In the genomic region with DNA sequence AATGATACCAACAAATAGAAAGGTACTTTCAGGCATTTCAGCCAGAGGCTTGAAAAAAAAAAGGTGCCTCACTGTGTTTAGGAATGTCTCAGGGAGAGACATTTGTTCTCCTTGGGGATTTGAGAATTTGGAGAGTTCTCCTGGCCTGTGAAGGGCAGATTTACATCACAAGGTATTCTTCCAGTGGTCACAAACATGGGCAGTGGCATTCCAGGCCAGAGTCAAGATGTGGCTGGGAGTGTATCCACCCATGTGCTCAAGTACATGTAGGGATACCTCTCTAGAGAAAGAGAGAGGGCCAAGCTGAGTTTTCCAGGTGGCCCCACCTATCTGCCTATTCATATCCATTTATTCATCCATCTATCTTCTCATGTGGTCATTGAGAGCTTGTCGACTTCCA, we compare ENCODE assay signal across 28 cellular contexts.
"Had no signal": no experiment of that assay in that cellular context is flagged by ENCODE, and none has a peak within 500 bp of the region (broad histone marks: within the 10 kb centered on the region; RNA-seq: fewer than 3 reads in every experiment).

No MANE protein-coding gene starts in this region.

- H3K9me3 Mint-ChIP-seq: activated CD4-positive, alpha-beta memory T cell treated with anti-CD3 and anti-CD28 coated beads, Interleukin-2, amount 10 ng/mL, durations not matched to agents 7 days and 5 days; activated CD4-positive, alpha-beta T cell treated with anti-CD3 and anti-CD28 coated beads, Interleukin-2, amount 10 ng/mL, durations not matched to agents 7 days and 5 days; activated naive CD4-positive, alpha-beta T cell treated with anti-CD3 and anti-CD28 coated beads for 36 hours; activated naive CD8-positive, alpha-beta T cell treated with anti-CD3 and anti-CD28 coated beads for 36 hours; activated T-helper 2 cell treated with anti-CD3 and anti-CD28 coated beads, Interferon-gamma antibody, Interleukin-2, Interleukin-4, amounts not matched to agents 10 μg/mL and 5 μg/mL and 100 μg/mL, durations not matched to agents 14 hours and 24 hours and 36 hours had no signal

- H3K4me1 Mint-ChIP-seq: activated CD4-positive, alpha-beta memory T cell treated with anti-CD3 and anti-CD28 coated beads, Interleukin-2, amount 10 ng/mL, durations not matched to agents 7 days and 5 days; activated CD4-positive, alpha-beta T cell treated with anti-CD3 and anti-CD28 coated beads, Interleukin-2, amount 10 ng/mL, durations not matched to agents 7 days and 5 days; activated naive CD4-positive, alpha-beta T cell treated with anti-CD3 and anti-CD28 coated beads, Interleukin-2, amount 50 U/mL, for 24 hours; activated naive CD8-positive, alpha-beta T cell treated with anti-CD3 and anti-CD28 coated beads for 36 hours; activated naive CD8-positive, alpha-beta T cell treated with anti-CD3 and anti-CD28 coated beads, Interleukin-2, amount 50 U/mL, for 24 hours had no signal

- H3K27me3 ChIP-seq: adrenal gland, body of pancreas, esophagus muscularis mucosa, gastrocnemius medialis had no signal

- DNase-seq: activated CD4-positive, alpha-beta memory T cell treated with anti-CD3 and anti-CD28 coated beads, Interleukin-2, amount 10 ng/mL, durations not matched to agents 7 days and 5 days; activated CD4-positive, alpha-beta T cell treated with anti-CD3 and anti-CD28 coated beads for 1 hour; activated CD4-positive, alpha-beta T cell treated with anti-CD3 and anti-CD28 coated beads for 4 hours; activated CD4-positive, alpha-beta T cell treated with anti-CD3 and anti-CD28 coated beads, Interleukin-2, amount 10 ng/mL, durations not matched to agents 7 days and 5 days; activated CD4-positive, alpha-beta T cell treated with anti-CD3 and anti-CD28 coated beads, Interleukin-2, amount 50 U/mL, for 4 hours; activated CD8-positive, alpha-beta memory T cell treated with anti-CD3 and anti-CD28 coated beads, Interleukin-2, amount 50 U/mL, for 48 hours; activated effector memory CD4-positive, alpha-beta T cell treated with anti-CD3 and anti-CD28 coated beads, Interleukin-2, amount 50 U/mL, for 16 hours; activated naive CD4-positive, alpha-beta T cell treated with anti-CD3 and anti-CD28 coated beads for 36 hours; activated naive CD8-positive, alpha-beta T cell treated with anti-CD3 and anti-CD28 coated beads for 36 hours; activated naive CD8-positive, alpha-beta T cell treated with anti-CD3 and anti-CD28 coated beads, Interleukin-2, amount 50 U/mL, for 24 hours; activated T-cell treated with anti-CD3 and anti-CD28 coated beads, Interleukin-2, amount 50 U/mL, for 4 hours; adrenal gland; amygdala; aorta; body of pancreas; caudate nucleus; cortex of kidney; dermis blood vessel endothelial cell; effector CD4-positive, alpha-beta T cell; effector memory CD8-positive, alpha-beta T cell; erythroblast; foreskin keratinocyte; gastrocnemius medialis; glutamatergic neuron; T-helper 2 cell had no signal

- H3K36me3 Mint-ChIP-seq: activated naive CD4-positive, alpha-beta T cell treated with anti-CD3 and anti-CD28 coated beads, Interleukin-2, amount 50 U/mL, for 24 hours; activated naive CD8-positive, alpha-beta T cell treated with anti-CD3 and anti-CD28 coated beads for 36 hours had no signal

- H3K36me3 ChIP-seq: adrenal gland, esophagus muscularis mucosa, gastrocnemius medialis had no signal

- H3K27me3 Mint-ChIP-seq: activated CD4-positive, alpha-beta memory T cell treated with anti-CD3 and anti-CD28 coated beads, Interleukin-2, amount 10 ng/mL, durations not matched to agents 7 days and 5 days; activated CD4-positive, alpha-beta T cell treated with anti-CD3 and anti-CD28 coated beads, Interleukin-2, amount 10 ng/mL, durations not matched to agents 7 days and 5 days; activated naive CD8-positive, alpha-beta T cell treated with anti-CD3 and anti-CD28 coated beads for 36 hours; activated naive CD8-positive, alpha-beta T cell treated with anti-CD3 and anti-CD28 coated beads, Interleukin-2, amount 50 U/mL, for 24 hours; effector memory CD8-positive, alpha-beta T cell had no signal

- H3K27ac ChIP-seq: adrenal gland, body of pancreas, foreskin keratinocyte, gastrocnemius medialis had no signal

- H3K27ac Mint-ChIP-seq: activated CD4-positive, alpha-beta memory T cell treated with anti-CD3 and anti-CD28 coated beads, Interleukin-2, amount 10 ng/mL, durations not matched to agents 7 days and 5 days; activated CD4-positive, alpha-beta T cell treated with anti-CD3 and anti-CD28 coated beads, Interleukin-2, amount 10 ng/mL, durations not matched to agents 7 days and 5 days; activated naive CD4-positive, alpha-beta T cell treated with anti-CD3 and anti-CD28 coated beads for 36 hours; activated naive CD4-positive, alpha-beta T cell treated with anti-CD3 and anti-CD28 coated beads, Interleukin-2, amount 50 U/mL, for 24 hours; activated naive CD8-positive, alpha-beta T cell treated with anti-CD3 and anti-CD28 coated beads for 36 hours; activated naive CD8-positive, alpha-beta T cell treated with anti-CD3 and anti-CD28 coated beads, Interleukin-2, amount 50 U/mL, for 24 hours; activated T-helper 2 cell treated with anti-CD3 and anti-CD28 coated beads, Interferon-gamma antibody, Interleukin-2, Interleukin-4, amounts not matched to agents 10 μg/mL and 5 μg/mL and 100 μg/mL, durations not matched to agents 14 hours and 24 hours and 36 hours; effector memory CD8-positive, alpha-beta T cell had no signal

- H3K4me3 ChIP-seq: adrenal gland, body of pancreas, esophagus muscularis mucosa, gastrocnemius medialis had no signal

- ATAC-seq: activated naive CD8-positive, alpha-beta T cell treated with anti-CD3 and anti-CD28 coated beads, Interleukin-2, amount 50 U/mL, for 24 hours; activated T-cell treated with anti-CD3 and anti-CD28 coated beads, Interleukin-2, amount 50 U/mL, for 4 hours; body of pancreas; effector memory CD8-positive, alpha-beta T cell; foreskin keratinocyte; gastrocnemius medialis had no signal

- H3K4me3 Mint-ChIP-seq: activated CD4-positive, alpha-beta memory T cell treated with anti-CD3 and anti-CD28 coated beads, Interleukin-2, amount 10 ng/mL, durations not matched to agents 7 days and 5 days; activated CD4-positive, alpha-beta T cell treated with anti-CD3 and anti-CD28 coated beads, Interleukin-2, amount 10 ng/mL, durations not matched to agents 7 days and 5 days; activated naive CD4-positive, alpha-beta T cell treated with anti-CD3 and anti-CD28 coated beads for 36 hours; activated naive CD4-positive, alpha-beta T cell treated with anti-CD3 and anti-CD28 coated beads, Interleukin-2, amount 50 U/mL, for 24 hours; activated naive CD8-positive, alpha-beta T cell treated with anti-CD3 and anti-CD28 coated beads for 36 hours; activated naive CD8-positive, alpha-beta T cell treated with anti-CD3 and anti-CD28 coated beads, Interleukin-2, amount 50 U/mL, for 24 hours; activated T-cell treated with anti-CD3 and anti-CD28 coated beads, Interleukin-2, amount 50 U/mL, for 4 hours; effector memory CD8-positive, alpha-beta T cell had no signal

- H3K9me3 ChIP-seq: body of pancreas, gastrocnemius medialis had no signal

- H3K4me1 ChIP-seq: adrenal gland, foreskin keratinocyte, gastrocnemius medialis had no signal
